ENCODE assay signal across 40 cellular contexts in genomic region chr18:37584217-37584616, GRCh38. TPM values are rescaled to one million over a fixed set of nuclear protein-coding genes. Genes with fewer than 3 reads are reported as not detected.
"Had no signal": no experiment of that assay in that cellular context is flagged by ENCODE, and none has a peak within 500 bp of the region (broad histone marks: within the 10 kb centered on the region; RNA-seq: fewer than 3 reads in every experiment).

No MANE protein-coding gene starts in this region.

- FAIRE-seq: astrocyte, bronchial epithelial cell had no signal

- H3K27ac ChIP-seq: adrenal gland, ascending aorta, body of pancreas, brain microvascular endothelial cell, breast epithelium, cardiac muscle cell had no signal

- H3K4me3 ChIP-seq: adrenal gland, ascending aorta, body of pancreas, breast epithelium, cardiac muscle cell had no signal

- ATAC-seq: activated naive CD4-positive, alpha-beta T cell treated with anti-CD3 and anti-CD28 coated beads, Interleukin-2, amount 50 U/mL, for 72 hours; activated naive CD8-positive, alpha-beta T cell treated with anti-CD3 and anti-CD28 coated beads, Interleukin-2, amount 50 U/mL, for 24 hours; activated T-cell treated with anti-CD3 and anti-CD28 coated beads, Interleukin-2, amount 50 U/mL, for 4 hours; activated T-cell treated with anti-CD3 and anti-CD28 coated beads, Interleukin-2, amount 50 U/mL, for 72 hours; activated T-helper 17 cell treated with anti-CD3 and anti-CD28 coated beads, Interleukin-2, amount 50 U/mL, for 72 hours; body of pancreas had no signal

- H3K4me1 ChIP-seq: adrenal gland, ascending aorta, body of pancreas, breast epithelium had no signal

- H3K27ac Mint-ChIP-seq: activated naive CD4-positive, alpha-beta T cell treated with anti-CD3 and anti-CD28 coated beads for 36 hours; activated naive CD4-positive, alpha-beta T cell treated with anti-CD3 and anti-CD28 coated beads, Interleukin-2, amount 10 ng/mL, durations not matched to agents 7 days and 5 days; activated naive CD4-positive, alpha-beta T cell treated with anti-CD3 and anti-CD28 coated beads, Interleukin-2, amount 50 U/mL, for 24 hours; activated naive CD4-positive, alpha-beta T cell treated with anti-CD3 and anti-CD28 coated beads, Interleukin-2, amount 50 U/mL, for 72 hours; activated naive CD8-positive, alpha-beta T cell; activated naive CD8-positive, alpha-beta T cell treated with anti-CD3 and anti-CD28 coated beads for 36 hours; activated naive CD8-positive, alpha-beta T cell treated with anti-CD3 and anti-CD28 coated beads, Interleukin-2, amount 10 ng/mL, durations not matched to agents 7 days and 5 days; activated naive CD8-positive, alpha-beta T cell treated with anti-CD3 and anti-CD28 coated beads, Interleukin-2, amount 50 U/mL, for 24 hours; activated T-cell treated with anti-CD3 and anti-CD28 coated beads, Interleukin-2, amount 50 U/mL, for 24 hours; activated T-cell treated with anti-CD3 and anti-CD28 coated beads, Interleukin-2, amount 50 U/mL, for 72 hours; activated T-helper 1 cell treated with anti-CD3 and anti-CD28 coated beads, Interleukin-12 subunit alpha, Interleukin-12 subunit beta, Interleukin-2, Interleukin-4 antibody, amounts not matched to agents 30 ng/mL and 10 ng/mL and 1 ng/mL, durations not matched to agents 14 hours and 24 hours and 36 hours; activated T-helper 17 cell treated with anti-CD3 and anti-CD28 coated beads, Interleukin-2, amount 50 U/mL, for 72 hours; activated T-helper 2 cell treated with anti-CD3 and anti-CD28 coated beads, Interferon-gamma antibody, Interleukin-2, Interleukin-4, amounts not matched to agents 10 μg/mL and 5 μg/mL and 100 μg/mL, durations not matched to agents 14 hours and 24 hours and 36 hours; brain had no signal

- H3K27me3 Mint-ChIP-seq: activated naive CD8-positive, alpha-beta T cell treated with anti-CD3 and anti-CD28 coated beads, Interleukin-2, amount 10 ng/mL, durations not matched to agents 7 days and 5 days had no signal

- H3K36me3 Mint-ChIP-seq: activated naive CD4-positive, alpha-beta T cell treated with anti-CD3 and anti-CD28 coated beads, Interleukin-2, amount 10 ng/mL, durations not matched to agents 7 days and 5 days; activated naive CD4-positive, alpha-beta T cell treated with anti-CD3 and anti-CD28 coated beads, Interleukin-2, amount 50 U/mL, for 24 hours; activated naive CD8-positive, alpha-beta T cell; activated naive CD8-positive, alpha-beta T cell treated with anti-CD3 and anti-CD28 coated beads for 36 hours; activated naive CD8-positive, alpha-beta T cell treated with anti-CD3 and anti-CD28 coated beads, Interleukin-2, amount 10 ng/mL, durations not matched to agents 7 days and 5 days; brain had no signal

- H3K9me3 ChIP-seq: adrenal gland, ascending aorta, body of pancreas, breast epithelium had no signal

- H3K27me3 ChIP-seq: adrenal gland, ascending aorta, body of pancreas, brain microvascular endothelial cell, breast epithelium, cardiac muscle cell had no signal

- H3K4me3 Mint-ChIP-seq: activated naive CD4-positive, alpha-beta T cell treated with anti-CD3 and anti-CD28 coated beads for 36 hours; activated naive CD4-positive, alpha-beta T cell treated with anti-CD3 and anti-CD28 coated beads, Interleukin-2, amount 10 ng/mL, durations not matched to agents 7 days and 5 days; activated naive CD4-positive, alpha-beta T cell treated with anti-CD3 and anti-CD28 coated beads, Interleukin-2, amount 50 U/mL, for 24 hours; activated naive CD8-positive, alpha-beta T cell; activated naive CD8-positive, alpha-beta T cell treated with anti-CD3 and anti-CD28 coated beads for 36 hours; activated naive CD8-positive, alpha-beta T cell treated with anti-CD3 and anti-CD28 coated beads, Interleukin-2, amount 10 ng/mL, durations not matched to agents 7 days and 5 days; activated naive CD8-positive, alpha-beta T cell treated with anti-CD3 and anti-CD28 coated beads, Interleukin-2, amount 50 U/mL, for 24 hours; activated T-cell treated with anti-CD3 and anti-CD28 coated beads, Interleukin-2, amount 50 U/mL, for 24 hours; activated T-cell treated with anti-CD3 and anti-CD28 coated beads, Interleukin-2, amount 50 U/mL, for 4 hours; activated T-cell treated with anti-CD3 and anti-CD28 coated beads, Interleukin-2, amount 50 U/mL, for 72 hours; activated T-helper 1 cell treated with anti-CD3 and anti-CD28 coated beads, Interleukin-12 subunit alpha, Interleukin-12 subunit beta, Interleukin-2, Interleukin-4 antibody, amounts not matched to agents 30 ng/mL and 10 ng/mL and 1 ng/mL, durations not matched to agents 14 hours and 24 hours and 36 hours; activated T-helper 17 cell treated with anti-CD3 and anti-CD28 coated beads, Interleukin-2, amount 50 U/mL, for 72 hours; brain; central memory CD8-positive, alpha-beta T cell had no signal

- H3K4me1 Mint-ChIP-seq: activated naive CD4-positive, alpha-beta T cell treated with anti-CD3 and anti-CD28 coated beads, Interleukin-2, amount 10 ng/mL, durations not matched to agents 7 days and 5 days; activated naive CD4-positive, alpha-beta T cell treated with anti-CD3 and anti-CD28 coated beads, Interleukin-2, amount 50 U/mL, for 24 hours; activated naive CD8-positive, alpha-beta T cell treated with anti-CD3 and anti-CD28 coated beads for 36 hours; activated naive CD8-positive, alpha-beta T cell treated with anti-CD3 and anti-CD28 coated beads, Interleukin-2, amount 10 ng/mL, durations not matched to agents 7 days and 5 days; activated naive CD8-positive, alpha-beta T cell treated with anti-CD3 and anti-CD28 coated beads, Interleukin-2, amount 50 U/mL, for 24 hours; activated T-helper 17 cell treated with anti-CD3 and anti-CD28 coated beads, Interleukin-2, amount 50 U/mL, for 72 hours; central memory CD8-positive, alpha-beta T cell had no signal

- H3K9me3 Mint-ChIP-seq: activated naive CD4-positive, alpha-beta T cell treated with anti-CD3 and anti-CD28 coated beads, Interleukin-2, amount 10 ng/mL, durations not matched to agents 7 days and 5 days; activated naive CD8-positive, alpha-beta T cell treated with anti-CD3 and anti-CD28 coated beads for 36 hours; activated naive CD8-positive, alpha-beta T cell treated with anti-CD3 and anti-CD28 coated beads, Interleukin-2, amount 10 ng/mL, durations not matched to agents 7 days and 5 days; activated naive CD8-positive, alpha-beta T cell treated with anti-CD3 and anti-CD28 coated beads, Interleukin-2, amount 50 U/mL, for 24 hours; activated T-cell treated with anti-CD3 and anti-CD28 coated beads, Interleukin-2, amount 50 U/mL, for 24 hours; activated T-cell treated with anti-CD3 and anti-CD28 coated beads, Interleukin-2, amount 50 U/mL, for 4 hours; activated T-helper 1 cell treated with anti-CD3 and anti-CD28 coated beads, Interleukin-12 subunit alpha, Interleukin-12 subunit beta, Interleukin-2, Interleukin-4 antibody, amounts not matched to agents 30 ng/mL and 10 ng/mL and 1 ng/mL, durations not matched to agents 14 hours and 24 hours and 36 hours; activated T-helper 2 cell treated with anti-CD3 and anti-CD28 coated beads, Interferon-gamma antibody, Interleukin-2, Interleukin-4, amounts not matched to agents 10 μg/mL and 5 μg/mL and 100 μg/mL, durations not matched to agents 14 hours and 24 hours and 36 hours had no signal

- H3K36me3 ChIP-seq: adrenal gland, ascending aorta, brain microvascular endothelial cell, breast epithelium, cardiac muscle cell had no signal

- DNase-seq: activated effector memory CD4-positive, alpha-beta T cell treated with anti-CD3 and anti-CD28 coated beads, Interleukin-2, amount 50 U/mL, for 16 hours; activated effector memory CD4-positive, alpha-beta T cell treated with Interleukin-2 at 50 U/mL for 16 hours; activated gamma-delta T cell; activated gamma-delta T cell treated with Interleukin-2 at 50 U/mL for 16 hours; activated naive CD4-positive, alpha-beta T cell; activated naive CD4-positive, alpha-beta T cell treated with anti-CD3 and anti-CD28 coated beads for 36 hours; activated naive CD4-positive, alpha-beta T cell treated with anti-CD3 and anti-CD28 coated beads, Interleukin-2, amount 10 ng/mL, durations not matched to agents 7 days and 5 days; activated naive CD4-positive, alpha-beta T cell treated with anti-CD3 and anti-CD28 coated beads, Interleukin-2, amount 50 U/mL, for 16 hours; activated naive CD4-positive, alpha-beta T cell treated with Interleukin-2 at 50 U/mL for 16 hours; activated naive CD8-positive, alpha-beta T cell treated with anti-CD3 and anti-CD28 coated beads for 36 hours; activated naive CD8-positive, alpha-beta T cell treated with anti-CD3 and anti-CD28 coated beads, Interleukin-2, amount 10 ng/mL, durations not matched to agents 7 days and 5 days; activated naive CD8-positive, alpha-beta T cell treated with anti-CD3 and anti-CD28 coated beads, Interleukin-2, amount 50 U/mL, for 24 hours; activated T-cell treated with anti-CD3 and anti-CD28 coated beads, Interleukin-2, amount 50 U/mL, for 1 hour; activated T-cell treated with anti-CD3 and anti-CD28 coated beads, Interleukin-2, amount 50 U/mL, for 24 hours; activated T-cell treated with anti-CD3 and anti-CD28 coated beads, Interleukin-2, amount 50 U/mL, for 4 hours; activated T-cell treated with anti-CD3 and anti-CD28 coated beads, Interleukin-2, amount 50 U/mL, for 48 hours; activated T-cell treated with anti-CD3 and anti-CD28 coated beads, Interleukin-2, amount 50 U/mL, for 72 hours; adrenal gland; amniotic stem cell; amygdala; anterior cingulate cortex; aorta; body of pancreas; brain microvascular endothelial cell; caudate nucleus; central memory CD4-positive, alpha-beta T cell; cerebellar nuclear complex had no signal

RNA-seq across cellular contexts. Expression of gene CELF4, which starts 18.6 kb away (rescaled TPM):
- total RNA-seq: activated naive CD4-positive, alpha-beta T cell treated with anti-CD3 and anti-CD28 coated beads for 36 hours; activated naive CD4-positive, alpha-beta T cell treated with anti-CD3 and anti-CD28 coated beads, Interleukin-2, amount 50 U/mL, for 72 hours; activated naive CD8-positive, alpha-beta T cell treated with anti-CD3 and anti-CD28 coated beads for 36 hours; activated naive CD8-positive, alpha-beta T cell treated with anti-CD3 and anti-CD28 coated beads, Interleukin-2, amount 10 ng/mL, durations not matched to agents 7 days and 5 days; activated T-cell treated with anti-CD3 and anti-CD28 coated beads, Interleukin-2, amount 50 U/mL, for 4 hours; activated T-cell treated with anti-CD3 and anti-CD28 coated beads, Interleukin-2, amount 50 U/mL, for 72 hours; activated T-helper 1 cell treated with anti-CD3 and anti-CD28 coated beads, Interleukin-12 subunit alpha, Interleukin-12 subunit beta, Interleukin-2, Interleukin-4 antibody, amounts not matched to agents 30 ng/mL and 10 ng/mL and 1 ng/mL, durations not matched to agents 14 hours and 24 hours and 36 hours; activated T-helper 17 cell treated with anti-CD3 and anti-CD28 coated beads, Interleukin-2, amount 50 U/mL, for 72 hours; activated T-helper 2 cell treated with anti-CD3 and anti-CD28 coated beads, Interferon-gamma antibody, Interleukin-2, Interleukin-4, amounts not matched to agents 10 μg/mL and 5 μg/mL and 100 μg/mL, durations not matched to agents 14 hours and 24 hours and 36 hours; aorta; ascending aorta; bronchial epithelial cell had no signal
